ENCODE assay signal across 1 cellular context in genomic region chr6:44339763-44340625, GRCh38.
TF ChIP-seq lines count a peak whose summit lies in the region.

No MANE protein-coding gene starts in this region.

TF ChIP-seq in HepG2, 621 proteins besides CTCF, POLR2A, EP300 and RAD21:
- TF ChIP-seq SALL1 (CRISPR knock-in tag; IDR thresholded peaks at IDR 0.05) (no peak), SP140L (CRISPR knock-in tag; IDR thresholded peaks at IDR 0.05; ENCODE audit: borderline replicate concordance) (no peak), SKIL (CRISPR knock-in tag; IDR thresholded peaks at IDR 0.05; ENCODE audit: borderline replicate concordance) (no peak), ZNF30 (CRISPR knock-in tag; IDR thresholded peaks at IDR 0.05) (no peak), SMYD3 (CRISPR knock-in tag; IDR thresholded peaks at IDR 0.05) (no peak), ZHX1 (CRISPR knock-in tag; IDR thresholded peaks at IDR 0.05; ENCODE audit: low read depth) (no peak), RBM39 (IDR thresholded peaks at IDR 0.05; ENCODE audit: low read depth, low read length, poor library complexity, severe bottlenecking) (no peak), SMAD3 (CRISPR knock-in tag; IDR thresholded peaks at IDR 0.05) (no peak), ZNF280B (CRISPR knock-in tag; IDR thresholded peaks at IDR 0.05; ENCODE audit: borderline replicate concordance) (0 out of 2 replicates have a peak, but pooled peaks have one; percentile 24)
